ENCODE assay signal across 1 cellular context in genomic region chr16:75251280-75252048, GRCh38.
TF ChIP-seq lines count a peak whose summit lies in the region.

Gene BCAR1, minus strand, starts transcription at chr16:75251624. Its CDS starts 142 bp downstream, at chr16:75251482.

TF ChIP-seq in HepG2, 621 proteins besides CTCF, POLR2A, EP300 and RAD21 (continued from another document and continues in another):
- no peak for TF ChIP-seq ZNF318 (CRISPR knock-in tag; IDR thresholded peaks at IDR 0.05)
- no peak for TF ChIP-seq ZNF512 (CRISPR knock-in tag; IDR thresholded peaks at IDR 0.05)
- no peak for TF ChIP-seq MTA1 (CRISPR knock-in tag; IDR thresholded peaks at IDR 0.05; ENCODE audit: borderline replicate concordance)
- TF ChIP-seq SP5 (CRISPR knock-in tag; IDR thresholded peaks at IDR 0.05; ENCODE audit: borderline replicate concordance, low read depth): no peak; the same call in 1 of the 2 replicates
- no peak for TF ChIP-seq ZFYVE20 (CRISPR knock-in tag; IDR thresholded peaks at IDR 0.05; ENCODE audit: borderline replicate concordance, low read depth)
- TF ChIP-seq ZNF256 (CRISPR knock-in tag; conservative IDR thresholded peaks at IDR 0.05): no peak
- no peak for TF ChIP-seq MED8 (CRISPR knock-in tag; IDR thresholded peaks at IDR 0.05; ENCODE audit: insufficient replicate concordance)
- peak; percentile 26; the same call in 1 of the 2 replicates for TF ChIP-seq ETV5 (CRISPR knock-in tag; IDR thresholded peaks at IDR 0.05; ENCODE audit: borderline replicate concordance)
- TF ChIP-seq ZFP62 (CRISPR knock-in tag; IDR thresholded peaks at IDR 0.05): no peak
- TF ChIP-seq TRAFD1 (CRISPR knock-in tag; IDR thresholded peaks at IDR 0.05; ENCODE audit: borderline replicate concordance): no peak
- TF ChIP-seq SAFB2 (CRISPR knock-in tag; IDR thresholded peaks at IDR 0.05; ENCODE audit: borderline replicate concordance, low read depth): peak; percentile 4; the same call in 1 of the 2 replicates
- TF ChIP-seq STAT5B (CRISPR knock-in tag; IDR thresholded peaks at IDR 0.05): no peak
- TF ChIP-seq AGO1 (IDR thresholded peaks at IDR 0.05; ENCODE audit: low read depth, low read length, poor library complexity, severe bottlenecking): peak; percentile 86
- TF ChIP-seq ASH2L (IDR thresholded peaks at IDR 0.05; ENCODE audit: insufficient read length, low read depth, low read length): peak; percentile 45
- TF ChIP-seq ZNF619 (CRISPR knock-in tag; IDR thresholded peaks at IDR 0.05): no peak; the same call in 1 of the 2 replicates
- TF ChIP-seq IRF2 (CRISPR knock-in tag; IDR thresholded peaks at IDR 0.05): peak; percentile 17; the same call in 1 of the 2 replicates
- 0 out of 2 replicates have a peak, but pooled peaks have one; percentile 60 for TF ChIP-seq ZFP82 (CRISPR knock-in tag; IDR thresholded peaks at IDR 0.05; ENCODE audit: borderline replicate concordance)
- no peak; the same call in 1 of the 2 replicates for TF ChIP-seq IKZF5 (CRISPR knock-in tag; IDR thresholded peaks at IDR 0.05)
- no peak; the same call in 1 of the 2 replicates for TF ChIP-seq ZNF343 (CRISPR knock-in tag; IDR thresholded peaks at IDR 0.05)
- peak; percentile 85 for TF ChIP-seq RBFOX2 (IDR thresholded peaks at IDR 0.05; ENCODE audit: low read depth, low read length)
- TF ChIP-seq MXI1 (IDR thresholded peaks at IDR 0.05; ENCODE audit: borderline replicate concordance, low read depth, low read length): peak; percentile 13; the same call in 1 of the 3 replicates
- TF ChIP-seq ZNF530 (CRISPR knock-in tag; IDR thresholded peaks at IDR 0.05; ENCODE audit: low read depth): no peak
- TF ChIP-seq ZHX2 (IDR thresholded peaks at IDR 0.05; ENCODE audit: low read depth): no peak
- peak; percentile 24; the same call in 1 of the 2 replicates for TF ChIP-seq ZHX2 (CRISPR knock-in tag; IDR thresholded peaks at IDR 0.05; ENCODE audit: borderline replicate concordance)
- TF ChIP-seq ZNF138 (CRISPR knock-in tag; IDR thresholded peaks at IDR 0.05; ENCODE audit: low read depth): 0 out of 2 replicates have a peak, but pooled peaks have one; percentile 18
- no peak for TF ChIP-seq IRF9 (CRISPR knock-in tag; IDR thresholded peaks at IDR 0.05; ENCODE audit: borderline replicate concordance)
- 0 out of 2 replicates have a peak, but pooled peaks have one; percentile 13 for TF ChIP-seq TGIF2 (CRISPR knock-in tag; IDR thresholded peaks at IDR 0.05)
- TF ChIP-seq ZNF781 (CRISPR knock-in tag; IDR thresholded peaks at IDR 0.05; ENCODE audit: borderline replicate concordance, not compliant biosample characterization): no peak
- peak; percentile 96 for TF ChIP-seq ZNF652 (CRISPR knock-in tag; IDR thresholded peaks at IDR 0.05; ENCODE audit: borderline replicate concordance, low read depth)
- TF ChIP-seq KLF15 (CRISPR knock-in tag; IDR thresholded peaks at IDR 0.05; ENCODE audit: borderline replicate concordance): peak; percentile 48; the same call in 1 of the 2 replicates
- no peak for TF ChIP-seq ARID5B (CRISPR knock-in tag; IDR thresholded peaks at IDR 0.05)
- TF ChIP-seq HDAC6 (IDR thresholded peaks at IDR 0.05; ENCODE audit: low read depth, low read length): no peak
